29 cellular contexts compared by ENCODE assay signal in the genomic region with DNA sequence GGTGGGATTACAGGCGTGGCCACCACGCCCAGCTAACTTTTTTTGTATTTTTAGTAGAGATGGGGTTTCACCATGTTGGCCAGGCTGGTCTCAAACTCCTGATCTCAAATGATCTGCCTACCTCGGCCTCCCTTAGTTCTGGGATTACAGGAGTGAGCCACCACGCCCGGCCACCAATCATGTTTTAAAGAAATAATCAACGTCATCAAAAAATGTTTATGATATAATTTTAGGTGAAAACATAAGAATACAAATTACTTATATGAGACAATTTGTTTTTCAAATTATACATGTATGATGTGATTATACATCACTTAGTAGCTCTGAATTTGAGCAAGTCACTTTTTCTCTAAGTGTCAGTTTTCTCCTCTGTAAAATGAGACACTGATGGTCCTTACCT.
"Had no signal": no experiment of that assay in that cellular context is flagged by ENCODE, and none has a peak within 500 bp of the region (broad histone marks: within the 10 kb centered on the region; RNA-seq: fewer than 3 reads in every experiment).

No MANE protein-coding gene starts in this region.

- H3K27me3 ChIP-seq: stomach, suprapubic skin, testis, thyroid gland, tibial artery, tibial nerve, transverse colon, upper lobe of left lung, upper lobe of right lung, uterus, vagina had no signal

- ATAC-seq: stimulated activated effector memory CD8-positive, alpha-beta T cell treated with anti-CD3 and anti-CD28 coated beads, Interleukin-12 subunit alpha, Interleukin-12 subunit beta, amount 100 ng/mL, for 72 hours; stimulated activated memory B cell treated with anti-CD40 and anti-IgM and Interleukin-4, amounts not matched to agents 10 μg/mL and 1 μg/mL and 100 μg/mL, for 72 hours; stimulated activated naive B cell treated with anti-CD40 and anti-IgM and Interleukin-4, amounts not matched to agents 10 μg/mL and 1 μg/mL and 100 μg/mL, for 72 hours; stimulated activated naive CD8-positive, alpha-beta T cell treated with anti-CD3 and anti-CD28 coated beads, Interleukin-15, amount 100 ng/mL, for 72 hours; stimulated activated naive CD8-positive, alpha-beta T cell treated with anti-CD3 and anti-CD28 coated beads, Interleukin-15, Interleukin-2, amounts not matched to agents 100 U/mL and 50 U/mL, for 24 hours; upper lobe of right lung had no signal

- H3K4me1 ChIP-seq: stomach, suprapubic skin, testis, thyroid gland, tibial artery, tibial nerve, transverse colon, upper lobe of left lung, upper lobe of right lung, uterus, vagina had no signal

- H3K4me3 Mint-ChIP-seq: stimulated activated effector memory CD8-positive, alpha-beta T cell treated with anti-CD3 and anti-CD28 coated beads, Interleukin-12 subunit alpha, Interleukin-12 subunit beta, amount 100 ng/mL, for 72 hours; stimulated activated memory B cell treated with anti-CD40 and anti-IgM and Interleukin-4, amounts not matched to agents 10 μg/mL and 1 μg/mL and 100 μg/mL, for 72 hours; stimulated activated naive B cell treated with anti-CD40 and anti-IgM and Interleukin-4, amounts not matched to agents 10 μg/mL and 1 μg/mL and 100 μg/mL, for 72 hours; stimulated activated naive CD8-positive, alpha-beta T cell treated with anti-CD3 and anti-CD28 coated beads, Interleukin-15, amount 100 ng/mL, for 72 hours; stimulated activated naive CD8-positive, alpha-beta T cell treated with anti-CD3 and anti-CD28 coated beads, Interleukin-15, Interleukin-2, amounts not matched to agents 100 ng/mL and 50 ng/mL, for 24 hours; type B pancreatic cell had no signal

- H3K27ac ChIP-seq: stomach, suprapubic skin, testis, thoracic aorta, thyroid gland, tibial artery, tibial nerve, upper lobe of left lung, upper lobe of right lung, uterus, vagina had no signal

- H3K27ac Mint-ChIP-seq: stimulated activated effector memory CD8-positive, alpha-beta T cell treated with anti-CD3 and anti-CD28 coated beads, Interleukin-12 subunit alpha, Interleukin-12 subunit beta, amount 100 ng/mL, for 72 hours; stimulated activated memory B cell treated with anti-CD40 and anti-IgM and Interleukin-4, amounts not matched to agents 10 μg/mL and 1 μg/mL and 100 μg/mL, for 72 hours; stimulated activated naive B cell treated with anti-CD40 and anti-IgM and Interleukin-4, amounts not matched to agents 10 μg/mL and 1 μg/mL and 100 μg/mL, for 72 hours; stimulated activated naive CD8-positive, alpha-beta T cell treated with anti-CD3 and anti-CD28 coated beads, Interleukin-15, Interleukin-2, amounts not matched to agents 100 ng/mL and 50 ng/mL, for 24 hours; type B pancreatic cell had no signal

- DNase-seq: stimulated activated CD4-positive, alpha-beta T cell treated with anti-CD3 and anti-CD28 coated beads, Interleukin-2, amount 100 ng/mL, for 48 hours; stimulated activated CD4-positive, alpha-beta T cell treated with anti-CD3 and anti-CD28 coated beads, Interleukin-4, amount 100 ng/mL, for 1 hour; stimulated activated CD4-positive, alpha-beta T cell treated with anti-CD3 and anti-CD28 coated beads, Interleukin-4, amount 100 ng/mL, for 24 hours; stimulated activated CD4-positive, alpha-beta T cell treated with anti-CD3 and anti-CD28 coated beads, Interleukin-4, amount 100 ng/mL, for 4 hours; stimulated activated CD8-positive, alpha-beta memory T cell treated with anti-CD3 and anti-CD28 coated beads, Interleukin-4, amount 100 ng/mL, for 48 hours; stimulated activated naive B cell treated with anti-CD40 and anti-IgM and Interleukin-4, amounts not matched to agents 10 μg/mL and 1 μg/mL and 100 μg/mL, for 72 hours; stimulated activated naive CD4-positive, alpha-beta T cell; stimulated activated naive CD4-positive, alpha-beta T cell treated with Interleukin-2 at 50 U/mL for 16 hours; stimulated activated naive CD8-positive, alpha-beta T cell treated with anti-CD3 and anti-CD28 coated beads, Interleukin-15, amount 100 ng/mL, for 72 hours; stimulated activated naive CD8-positive, alpha-beta T cell treated with anti-CD3 and anti-CD28 coated beads, Interleukin-15, Interleukin-2, amounts not matched to agents 100 U/mL and 50 U/mL, for 24 hours; stomach; substantia nigra; testis; thyroid gland; tibial artery; transverse colon; trophoblast cell; upper lobe of left lung; uterus had no signal

- H3K36me3 Mint-ChIP-seq: stimulated activated effector memory CD8-positive, alpha-beta T cell treated with anti-CD3 and anti-CD28 coated beads, Interleukin-12 subunit alpha, Interleukin-12 subunit beta, amount 100 ng/mL, for 72 hours; stimulated activated memory B cell treated with anti-CD40 and anti-IgM and Interleukin-4, amounts not matched to agents 10 μg/mL and 1 μg/mL and 100 μg/mL, for 72 hours; stimulated activated naive B cell treated with anti-CD40 and anti-IgM and Interleukin-4, amounts not matched to agents 10 μg/mL and 1 μg/mL and 100 μg/mL, for 72 hours; type B pancreatic cell had no signal

- H3K4me3 ChIP-seq: stomach, suprapubic skin, testis, thoracic aorta, thyroid gland, tibial artery, tibial nerve, transverse colon, upper lobe of left lung, upper lobe of right lung, uterus, vagina had no signal

- H3K9me3 ChIP-seq: stomach, suprapubic skin, testis, thoracic aorta, thyroid gland, tibial artery, tibial nerve, transverse colon, upper lobe of left lung, upper lobe of right lung, uterus, vagina had no signal

- H3K4me1 Mint-ChIP-seq: stimulated activated effector memory CD8-positive, alpha-beta T cell treated with anti-CD3 and anti-CD28 coated beads, Interleukin-12 subunit alpha, Interleukin-12 subunit beta, amount 100 ng/mL, for 72 hours; stimulated activated memory B cell treated with anti-CD40 and anti-IgM and Interleukin-4, amounts not matched to agents 10 μg/mL and 1 μg/mL and 100 μg/mL, for 72 hours; stimulated activated naive B cell treated with anti-CD40 and anti-IgM and Interleukin-4, amounts not matched to agents 10 μg/mL and 1 μg/mL and 100 μg/mL, for 72 hours; stimulated activated naive CD8-positive, alpha-beta T cell treated with anti-CD3 and anti-CD28 coated beads, Interleukin-15, amount 100 ng/mL, for 72 hours had no signal

- H3K36me3 ChIP-seq: stomach, suprapubic skin, thoracic aorta, thyroid gland, tibial artery, tibial nerve, transverse colon, upper lobe of left lung, upper lobe of right lung, uterus, vagina had no signal

- FAIRE-seq: urothelium cell line had no signal

- H3K27me3 Mint-ChIP-seq: stimulated activated memory B cell treated with anti-CD40 and anti-IgM and Interleukin-4, amounts not matched to agents 10 μg/mL and 1 μg/mL and 100 μg/mL, for 72 hours; stimulated activated naive CD8-positive, alpha-beta T cell treated with anti-CD3 and anti-CD28 coated beads, Interleukin-15, amount 100 ng/mL, for 72 hours; stimulated activated naive CD8-positive, alpha-beta T cell treated with anti-CD3 and anti-CD28 coated beads, Interleukin-15, Interleukin-2, amounts not matched to agents 100 ng/mL and 50 ng/mL, for 24 hours; type B pancreatic cell had no signal

- H3K9me3 Mint-ChIP-seq: stimulated activated effector memory CD8-positive, alpha-beta T cell treated with anti-CD3 and anti-CD28 coated beads, Interleukin-12 subunit alpha, Interleukin-12 subunit beta, amount 100 ng/mL, for 72 hours; stimulated activated naive B cell treated with anti-CD40 and anti-IgM and Interleukin-4, amounts not matched to agents 10 μg/mL and 1 μg/mL and 100 μg/mL, for 72 hours; stimulated activated naive CD8-positive, alpha-beta T cell treated with anti-CD3 and anti-CD28 coated beads, Interleukin-15, amount 100 ng/mL, for 72 hours; stimulated activated naive CD8-positive, alpha-beta T cell treated with anti-CD3 and anti-CD28 coated beads, Interleukin-15, Interleukin-2, amounts not matched to agents 100 ng/mL and 50 ng/mL, for 24 hours had no signal
